In the genomic region with DNA sequence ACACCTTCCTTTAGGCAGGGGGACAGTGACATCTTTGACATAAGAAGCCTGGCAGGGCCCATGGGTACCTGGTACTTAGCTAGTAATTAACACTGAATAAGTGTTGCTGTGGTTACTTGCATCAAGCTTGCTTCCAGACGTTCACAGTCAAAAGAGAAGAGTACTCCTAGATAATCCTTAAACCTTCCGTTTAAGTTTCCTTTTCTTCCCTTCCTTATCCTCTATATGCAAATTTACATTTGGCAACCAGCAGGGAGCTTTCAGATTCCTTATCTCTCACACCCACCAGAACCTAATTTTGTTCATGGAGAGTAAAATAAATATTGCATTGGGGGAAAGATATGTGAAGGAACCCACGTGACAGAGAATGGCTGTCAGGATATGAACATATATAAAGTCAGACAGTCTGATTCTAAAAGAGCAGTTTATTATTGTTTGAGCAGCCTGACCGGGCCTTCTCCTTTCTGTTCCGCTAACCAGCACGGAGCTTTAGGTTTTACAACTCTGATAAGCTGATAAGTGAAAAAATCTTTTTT, we compare ENCODE assay signal across 20 cellular contexts. TPM values are rescaled to one million over a fixed set of nuclear protein-coding genes. Genes with fewer than 3 reads are reported as not detected.
DNase-seq lines count a peak whose midpoint lies in the region; ATAC-seq, FAIRE-seq and TF ChIP-seq lines count a peak whose summit lies in the region.
"Had no signal": no experiment of that assay in that cellular context is flagged by ENCODE, and none has a peak within 500 bp of the region (broad histone marks: within the 10 kb centered on the region; RNA-seq: fewer than 3 reads in every experiment).

No MANE protein-coding gene starts in this region.

- H3K9me3 ChIP-seq in K562 (replicated peaks; ENCODE audit: control insufficient read depth, insufficient read depth, low read depth, low read length) (no peaks in the 10 kb centered on the region), left lung (no peaks in the 10 kb centered on the region), gastroesophageal sphincter (no peaks in the 10 kb centered on the region)
- H3K9me3 ChIP-seq: BLaER1 had no signal

- TF ChIP-seq EP300 in K562 (IDR thresholded peaks at IDR 0.05; ENCODE audit: low read length) (peak; percentile 55), gastroesophageal sphincter (IDR thresholded peaks at IDR 0.05) (no peak)

- no peaks in the 10 kb centered on the region for H3K27me3 ChIP-seq in K562 (ENCODE audit: control insufficient read depth in 2 of 2, insufficient read depth in 2 of 2, low read length in 2 of 2)
- no peaks in the 10 kb centered on the region for H3K27me3 ChIP-seq in left lung
- no peaks in the 10 kb centered on the region for H3K27me3 ChIP-seq in gastroesophageal sphincter
- H3K27me3 ChIP-seq: BLaER1 had no signal

- peak overlapping the region; percentile 47 for H3K4me2 ChIP-seq in K562 (ENCODE audit: insufficient read depth, low read length)
- H3K4me2 ChIP-seq: BLaER1, PC-9 had no signal

- FAIRE-seq in K562 (lab: Jason Lieb, UNC): peak; percentile 48
- FAIRE-seq: HepG2 had no signal

- H3K27ac ChIP-seq in K562 (ENCODE audit: extremely low read depth, low read depth, low read length) (no peak overlapping the region), left lung (peak overlapping the region in 1 of 2 donors; percentile 5), gastroesophageal sphincter (no peak overlapping the region)
- H3K27ac ChIP-seq: BLaER1, PC-9 had no signal

- peak; percentile 36 for ATAC-seq in K562
- peak; percentile 43 for ATAC-seq in left lung
- ATAC-seq in GM19324 (IDR thresholded peaks at IDR 0.05; ENCODE audit: low FRiP score, unreplicated experiment): no peak
- ATAC-seq in gastroesophageal sphincter: no peak
- ATAC-seq: activated CD4-positive, CD25-positive, alpha-beta regulatory T cell treated with anti-CD3 and anti-CD28 coated beads, Interleukin-2, amount 50 U/mL, for 24 hours; activated T-cell treated with anti-CD3 and anti-CD28 coated beads, Interleukin-2, amount 50 U/mL, for 72 hours; HepG2 had no signal

- intact Hi-C loops in K562 (cut with micrococcal nuclease) (loop anchor here (5.0 to 10.0 kb wide), 2 partner anchors 252 to 824 kb away; a partner anchor contains a TSS), left lung (cut with DNase I) (no loop called here)

- POLR2A ChIA-PET in K562 (lab: Yijun Ruan, JAX): interaction anchor here (0.6 to 1.9 kb wide), 8 partner anchors 9 to 804 kb away, joined by 3 to 5 read pairs (median 4); no protein-coding TSS in a partner anchor

- WGBS in K562 (ENCODE audit: insufficient coverage, low coverage, missing lambda C conversion rate): 3% methylated on average over 6 of the region's 6 CpGs
- 39 to 61% methylated on average over 4 to 6 of the region's 6 CpGs for WGBS in gastroesophageal sphincter (ENCODE audit: low coverage in 1 of 2), 2 donors

- H3K9ac ChIP-seq in K562 (ENCODE audit: insufficient read depth in 1 of 2, low read depth in 2 of 2, low read length in 2 of 2): no peak overlapping the region
- H3K9ac ChIP-seq: BLaER1 had no signal

- CTCF ChIA-PET in K562 (lab: Yijun Ruan, JAX; ENCODE audit: low intra/inter-chr PET ratio): no interaction called here

- peaks cover 7 to 21% of the 10 kb centered on the region in 2 experiments; a peak in 4 of 5 replicates for H3K4me1 ChIP-seq in K562 (replicated peaks in 1 of 2; ENCODE audit: control insufficient read depth in 2 of 2, insufficient read depth in 2 of 2, low read length in 2 of 2)
- peaks cover 0 to 38% of the 10 kb centered on the region in 2 donors for H3K4me1 ChIP-seq in left lung
- no peaks in the 10 kb centered on the region for H3K4me1 ChIP-seq in gastroesophageal sphincter

- no TSS peak for BruUV-seq in K562 (replicated peaks; lab: Mats Ljungman, UMichigan)

- TF ChIP-seq CTCF in K562 (IDR thresholded peaks at IDR 0.05 in 2 of 3, conservative IDR thresholded peaks at IDR 0.05 in 1 of 3; ENCODE audit: insufficient read depth in 2 of 3, low read depth in 1 of 3, low read length in 3 of 3) (no peak), left lung (IDR thresholded peaks at IDR 0.05) (no peak), gastroesophageal sphincter (IDR thresholded peaks at IDR 0.05) (no peak)

- no peaks in the 10 kb centered on the region for H4K20me1 ChIP-seq in K562 (replicated peaks; ENCODE audit: control insufficient read depth, insufficient read depth, low read length)
- H4K20me1 ChIP-seq: BLaER1 had no signal

- no peaks in the 10 kb centered on the region for H3K9me1 ChIP-seq in K562 (ENCODE audit: control insufficient read depth, insufficient read depth, low read length)

- no peak overlapping the region for H3K4me3 ChIP-seq in K562
- no peak overlapping the region for H3K4me3 ChIP-seq in left lung
- no peak overlapping the region for H3K4me3 ChIP-seq in gastroesophageal sphincter
- H3K4me3 ChIP-seq: BLaER1, PC-9 had no signal

- no peaks in the 10 kb centered on the region for H3K79me2 ChIP-seq in K562 (ENCODE audit: control insufficient read depth, insufficient read depth, low read length)

- peak; percentile 41 for DNase-seq in NOMO-1 treated with DMSO at 0.1 percent for 48 hours (lab: John Stamatoyannopoulos, UW; ENCODE audit: unreplicated experiment)
- no peak for DNase-seq in NOMO-1 treated with dmso at 0.1 percent for 144 hours (lab: John Stamatoyannopoulos, UW; ENCODE audit: unreplicated experiment)
- DNase-seq in K562 (ENCODE audit: extremely low read depth in 1 of 4, low spot score in 3 of 4): peak in 1 of 4 experiments; percentile 54
- DNase-seq in left lung: no peak
- DNase-seq in NCI-H1436 (lab: John Stamatoyannopoulos, UW): no peak
- DNase-seq in SK-N-DZ (ENCODE audit: low spot score): no peak
- DNase-seq: activated T-cell treated with anti-CD3 and anti-CD28 coated beads, Interleukin-2, amount 50 U/mL, for 72 hours; effector CD8-positive, alpha-beta T cell; head of caudate nucleus; NCI-H1436 treated with DMSO at 0.1 percent for 48 hours; NCI-H2171 treated with DMSO at 0.1 percent for 48 hours; PC-9; retina; SIG-M5; T-helper 2 cell had no signal

- TF ChIP-seq RAD21 in K562 (CRISPR knock-in tag; conservative IDR thresholded peaks at IDR 0.05 in 1 of 2, IDR thresholded peaks at IDR 0.05 in 1 of 2): no peak

- TF ChIP-seq POLR2A in K562 (conservative IDR thresholded peaks at IDR 0.05): no peak
- no peak for TF ChIP-seq POLR2A in gastroesophageal sphincter (IDR thresholded peaks at IDR 0.05)

- H3K36me3 ChIP-seq in K562 (ENCODE audit: control insufficient read depth, insufficient read depth, low read length): no peaks in the 10 kb centered on the region
- H3K36me3 ChIP-seq in left lung: no peaks in the 10 kb centered on the region
- no peaks in the 10 kb centered on the region for H3K36me3 ChIP-seq in gastroesophageal sphincter
- H3K36me3 ChIP-seq: BLaER1 had no signal

- H2AFZ ChIP-seq in K562 (ENCODE audit: low read depth, low read length): peak overlapping the region; percentile 36
- H2AFZ ChIP-seq: PC-9 had no signal

- in situ Hi-C loops in K562 (cut with MboI): no loop called here

TF ChIP-seq in K562, 482 proteins besides CTCF, POLR2A, EP300 and RAD21 (continues in another document):
- TF ChIP-seq ZNF316 (IDR thresholded peaks at IDR 0.05): no peak
- TF ChIP-seq CHD1 (IDR thresholded peaks at IDR 0.05; ENCODE audit: low read length): no peak
- no peak for TF ChIP-seq ZNF75A (CRISPR knock-in tag; IDR thresholded peaks at IDR 0.05)
- TF ChIP-seq FOS (IDR thresholded peaks at IDR 0.05; ENCODE audit: extremely low read depth, insufficient read length): no peak
- TF ChIP-seq ZNF224 (CRISPR knock-in tag; IDR thresholded peaks at IDR 0.05): no peak
- TF ChIP-seq CEBPG (CRISPR knock-in tag; IDR thresholded peaks at IDR 0.05): no peak
- TF ChIP-seq CEBPG (tag; conservative IDR thresholded peaks at IDR 0.05 in 1 of 2, IDR thresholded peaks at IDR 0.05 in 1 of 2): peak in 1 of 2 experiments; percentile 62; a peak in 2 of 4 replicates
- TF ChIP-seq, protein P1, sequence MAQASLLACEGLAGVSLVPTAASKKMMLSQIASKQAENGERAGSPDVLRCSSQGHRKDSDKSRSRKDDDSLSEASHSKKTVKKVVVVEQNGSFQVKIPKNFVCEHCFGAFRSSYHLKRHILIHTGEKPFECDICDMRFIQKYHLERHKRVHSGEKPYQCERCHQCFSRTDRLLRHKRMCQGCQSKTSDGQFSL (CRISPR knock-in tag; IDR thresholded peaks at IDR 0.05): no peak
- TF ChIP-seq, protein P1 (tag; IDR thresholded peaks at IDR 0.05): no peak
- TF ChIP-seq CBFA2T3 (IDR thresholded peaks at IDR 0.05): peak; percentile 74
- TF ChIP-seq ZNF232 (CRISPR knock-in tag; IDR thresholded peaks at IDR 0.05): no peak
- no peak for TF ChIP-seq ZKSCAN3 (CRISPR knock-in tag; IDR thresholded peaks at IDR 0.05)
- TF ChIP-seq HEY1 (CRISPR knock-in tag; IDR thresholded peaks at IDR 0.05; ENCODE audit: borderline replicate concordance): no peak
- no peak for TF ChIP-seq NEUROD1 (IDR thresholded peaks at IDR 0.05; ENCODE audit: borderline replicate concordance, low read depth, low read length, partially characterized antibody)

RNA-seq across cellular contexts. Expression of a gene that starts 7.8 kb away (rescaled TPM):
- total RNA-seq in K562 (2011; cell fraction: chromatin; rRNA removed; ENCODE audit: low replicate concordance): 62.1 and 65.0 TPM in 2 replicates
- 26.5 and 31.9 TPM in 2 replicates for total RNA-seq in K562 (2011; cell fraction: nucleolus; rRNA removed)
- 43.2 and 112 TPM in 2 replicates for total RNA-seq in K562 (2011; cell fraction: nucleoplasm; rRNA removed)
- total RNA-seq in K562 (2014; rRNA removed) (34.9 and 43.1 TPM in 2 replicates), K562 (2014; rRNA removed; fragmentation: Illumina TruSeq; extraction: Trizol) (44.1 and 51.7 TPM in 2 replicates), K562 (2015; rRNA removed; fragmentation: Illumina TruSeq; extraction: Trizol) (36.8 and 41.3 TPM in 2 replicates), K562 (2021) (57.7 and 66.1 TPM in 2 replicates), left lung (100 to 1,000 TPM; 115 to 135 TPM), gastroesophageal sphincter (100 to 1,000 TPM; 108 to 181 (median 136) TPM)
- polyA plus RNA-seq in K562 (2011; rRNA removed) (32.8 and 70.4 TPM in 2 replicates), K562 (2014; fragmentation: Illumina TruSeq; extraction: Trizol) (47.9 and 50.9 TPM in 2 replicates), K562 (2014; fragmentation: Nextera tagmentation; extraction: Ambion mirVana) (10 to 100 TPM; 20.7 to 25.6 TPM), K562 (2014; rRNA removed) (25.6 and 29.0 TPM in 2 replicates)
- 26.1 and 28.8 TPM in 2 replicates for polyA plus RNA-seq in K562 (2011; cell fraction: cytosol; rRNA removed)
- polyA plus RNA-seq in K562 (2011; cell fraction: nucleus; rRNA removed): 33.7 and 65.3 TPM in 2 replicates
- 37.3 and 45.1 TPM in 2 replicates for polyA plus RNA-seq in K562 (2012)
- polyA minus RNA-seq in K562 (2011; rRNA and poly(A)+ RNA removed): 89.7 and 166 TPM in 2 replicates
- 27.4 and 41.0 TPM in 2 replicates for polyA minus RNA-seq in K562 (2011; cell fraction: cytosol; rRNA and poly(A)+ RNA removed)
- polyA minus RNA-seq in K562 (2011; cell fraction: nucleus; rRNA and poly(A)+ RNA removed): 32.4 and 49.9 TPM in 2 replicates
- polyA plus RNA-seq in SK-N-DZ (2014; cell fraction: cytosol; rRNA removed): 0.22 and 0.51 TPM in 2 replicates
- polyA plus RNA-seq in SK-N-DZ (2014; cell fraction: nucleus; rRNA removed): 2.2 TPM in 1 of 2 replicates, not detected in the other

Comparison
In these comparisons a context has a peak if more than half of its experiments do, and no peak if none do; other contexts are left out.
1. ATAC-seq: peak in K562 (single experiment) and left lung (single experiment); none in GM19324 (single experiment) and gastroesophageal sphincter (single experiment).